1 cellular context compared by ENCODE assay signal in the genomic region with DNA sequence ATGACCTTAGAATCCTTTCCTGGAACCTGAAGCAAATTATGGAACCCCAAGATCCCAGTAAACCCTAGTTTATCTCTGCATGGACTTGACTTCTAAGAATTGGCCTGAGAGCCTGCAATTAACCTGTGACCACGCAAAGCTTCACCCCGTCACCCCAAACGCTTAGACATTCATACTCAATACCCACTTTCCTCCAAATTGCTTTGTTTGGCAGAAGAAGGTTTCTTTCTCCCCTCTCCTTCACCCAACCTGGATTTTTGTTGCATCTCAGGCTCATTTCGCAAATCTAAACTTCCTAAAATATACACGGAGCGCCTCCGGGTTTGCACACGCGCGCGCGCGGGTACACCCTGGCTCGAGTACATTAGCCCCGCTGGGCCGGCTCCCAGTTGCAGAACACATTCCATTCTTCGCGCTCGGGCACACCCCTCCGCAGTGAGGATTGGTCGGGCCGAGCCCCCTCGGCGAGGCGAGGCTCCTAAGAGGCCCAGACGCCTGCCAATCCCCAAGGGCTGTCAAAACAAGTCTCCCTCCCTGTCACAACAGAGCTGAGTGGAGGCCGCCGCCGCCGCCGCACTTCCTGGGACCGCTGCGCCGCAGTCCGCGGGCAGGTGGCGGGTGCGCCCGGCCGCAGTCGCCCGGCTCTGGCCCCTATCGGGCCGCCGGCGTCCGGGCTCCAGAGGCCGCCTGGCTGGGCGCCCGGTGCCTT.
TF ChIP-seq lines count a peak whose summit lies in the region.

A gene (plus strand): TSS at position 545 of the 709 bp plus-strand sequence.

TF ChIP-seq in HepG2, 621 proteins besides CTCF, POLR2A, EP300 and RAD21 (continued from another document):
- TF ChIP-seq SRSF1 (optimal IDR thresholded peaks at IDR 0.05; ENCODE audit: low read depth, low read length) (no peak), ZNF510 (CRISPR knock-in tag; IDR thresholded peaks at IDR 0.05; ENCODE audit: low read depth) (no peak), KAT7 (CRISPR knock-in tag; IDR thresholded peaks at IDR 0.05; ENCODE audit: borderline replicate concordance) (no peak), ZFX (CRISPR knock-in tag; IDR thresholded peaks at IDR 0.05; ENCODE audit: low read depth) (no peak), ZNF121 (CRISPR knock-in tag; IDR thresholded peaks at IDR 0.05) (peak; percentile 55; the same call in 1 of the 2 replicates), ELF1 (CRISPR knock-in tag; IDR thresholded peaks at IDR 0.05) (0 out of 2 replicates have a peak, but pooled peaks have one; percentile 15), SKI (IDR thresholded peaks at IDR 0.05; ENCODE audit: partially characterized antibody) (peak; percentile 28), MAZ (IDR thresholded peaks at IDR 0.05; ENCODE audit: borderline replicate concordance, low read depth, low read length) (0 out of 2 replicates have a peak, but pooled peaks have one; percentile 18), MAZ (CRISPR knock-in tag; IDR thresholded peaks at IDR 0.05; ENCODE audit: low read depth) (no peak), TEAD3 (CRISPR knock-in tag; optimal IDR thresholded peaks at IDR 0.05; ENCODE audit: borderline replicate concordance) (peak; percentile 37), XRCC5 (optimal IDR thresholded peaks at IDR 0.05; ENCODE audit: low read length) (peak; percentile 59)
- TF ChIP-seq, protein P1, sequence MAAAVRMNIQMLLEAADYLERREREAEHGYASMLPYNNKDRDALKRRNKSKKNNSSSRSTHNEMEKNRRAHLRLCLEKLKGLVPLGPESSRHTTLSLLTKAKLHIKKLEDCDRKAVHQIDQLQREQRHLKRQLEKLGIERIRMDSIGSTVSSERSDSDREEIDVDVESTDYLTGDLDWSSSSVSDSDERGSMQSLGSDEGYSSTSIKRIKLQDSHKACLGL (CRISPR knock-in tag; IDR thresholded peaks at IDR 0.05), result peak; percentile 27; the same call in 1 of the 2 replicates
- TF ChIP-seq, protein P2, sequence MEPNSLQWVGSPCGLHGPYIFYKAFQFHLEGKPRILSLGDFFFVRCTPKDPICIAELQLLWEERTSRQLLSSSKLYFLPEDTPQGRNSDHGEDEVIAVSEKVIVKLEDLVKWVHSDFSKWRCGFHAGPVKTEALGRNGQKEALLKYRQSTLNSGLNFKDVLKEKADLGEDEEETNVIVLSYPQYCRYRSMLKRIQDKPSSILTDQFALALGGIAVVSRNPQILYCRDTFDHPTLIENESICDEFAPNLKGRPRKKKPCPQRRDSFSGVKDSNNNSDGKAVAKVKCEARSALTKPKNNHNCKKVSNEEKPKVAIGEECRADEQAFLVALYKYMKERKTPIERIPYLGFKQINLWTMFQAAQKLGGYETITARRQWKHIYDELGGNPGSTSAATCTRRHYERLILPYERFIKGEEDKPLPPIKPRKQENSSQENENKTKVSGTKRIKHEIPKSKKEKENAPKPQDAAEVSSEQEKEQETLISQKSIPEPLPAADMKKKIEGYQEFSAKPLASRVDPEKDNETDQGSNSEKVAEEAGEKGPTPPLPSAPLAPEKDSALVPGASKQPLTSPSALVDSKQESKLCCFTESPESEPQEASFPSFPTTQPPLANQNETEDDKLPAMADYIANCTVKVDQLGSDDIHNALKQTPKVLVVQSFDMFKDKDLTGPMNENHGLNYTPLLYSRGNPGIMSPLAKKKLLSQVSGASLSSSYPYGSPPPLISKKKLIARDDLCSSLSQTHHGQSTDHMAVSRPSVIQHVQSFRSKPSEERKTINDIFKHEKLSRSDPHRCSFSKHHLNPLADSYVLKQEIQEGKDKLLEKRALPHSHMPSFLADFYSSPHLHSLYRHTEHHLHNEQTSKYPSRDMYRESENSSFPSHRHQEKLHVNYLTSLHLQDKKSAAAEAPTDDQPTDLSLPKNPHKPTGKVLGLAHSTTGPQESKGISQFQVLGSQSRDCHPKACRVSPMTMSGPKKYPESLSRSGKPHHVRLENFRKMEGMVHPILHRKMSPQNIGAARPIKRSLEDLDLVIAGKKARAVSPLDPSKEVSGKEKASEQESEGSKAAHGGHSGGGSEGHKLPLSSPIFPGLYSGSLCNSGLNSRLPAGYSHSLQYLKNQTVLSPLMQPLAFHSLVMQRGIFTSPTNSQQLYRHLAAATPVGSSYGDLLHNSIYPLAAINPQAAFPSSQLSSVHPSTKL (CRISPR knock-in tag; IDR thresholded peaks at IDR 0.05), result no peak
- TF ChIP-seq, protein P3, sequence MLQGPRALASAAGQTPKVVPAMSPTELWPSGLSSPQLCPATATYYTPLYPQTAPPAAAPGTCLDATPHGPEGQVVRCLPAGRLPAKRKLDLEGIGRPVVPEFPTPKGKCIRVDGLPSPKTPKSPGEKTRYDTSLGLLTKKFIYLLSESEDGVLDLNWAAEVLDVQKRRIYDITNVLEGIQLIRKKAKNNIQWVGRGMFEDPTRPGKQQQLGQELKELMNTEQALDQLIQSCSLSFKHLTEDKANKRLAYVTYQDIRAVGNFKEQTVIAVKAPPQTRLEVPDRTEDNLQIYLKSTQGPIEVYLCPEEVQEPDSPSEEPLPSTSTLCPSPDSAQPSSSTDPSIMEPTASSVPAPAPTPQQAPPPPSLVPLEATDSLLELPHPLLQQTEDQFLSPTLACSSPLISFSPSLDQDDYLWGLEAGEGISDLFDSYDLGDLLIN (CRISPR knock-in tag; IDR thresholded peaks at IDR 0.05; ENCODE audit: borderline replicate concordance), result no peak
